In genomic region chr4:158444621-158445020, GRCh38 we compare ENCODE assay signal across 1 cellular context.
TF ChIP-seq lines count a peak whose summit lies in the region.

No MANE protein-coding gene starts in this region.

TF ChIP-seq in GM23338, 12 proteins besides CTCF, POLR2A, EP300 and RAD21 (continued from another document):
- TF ChIP-seq, protein P1, sequence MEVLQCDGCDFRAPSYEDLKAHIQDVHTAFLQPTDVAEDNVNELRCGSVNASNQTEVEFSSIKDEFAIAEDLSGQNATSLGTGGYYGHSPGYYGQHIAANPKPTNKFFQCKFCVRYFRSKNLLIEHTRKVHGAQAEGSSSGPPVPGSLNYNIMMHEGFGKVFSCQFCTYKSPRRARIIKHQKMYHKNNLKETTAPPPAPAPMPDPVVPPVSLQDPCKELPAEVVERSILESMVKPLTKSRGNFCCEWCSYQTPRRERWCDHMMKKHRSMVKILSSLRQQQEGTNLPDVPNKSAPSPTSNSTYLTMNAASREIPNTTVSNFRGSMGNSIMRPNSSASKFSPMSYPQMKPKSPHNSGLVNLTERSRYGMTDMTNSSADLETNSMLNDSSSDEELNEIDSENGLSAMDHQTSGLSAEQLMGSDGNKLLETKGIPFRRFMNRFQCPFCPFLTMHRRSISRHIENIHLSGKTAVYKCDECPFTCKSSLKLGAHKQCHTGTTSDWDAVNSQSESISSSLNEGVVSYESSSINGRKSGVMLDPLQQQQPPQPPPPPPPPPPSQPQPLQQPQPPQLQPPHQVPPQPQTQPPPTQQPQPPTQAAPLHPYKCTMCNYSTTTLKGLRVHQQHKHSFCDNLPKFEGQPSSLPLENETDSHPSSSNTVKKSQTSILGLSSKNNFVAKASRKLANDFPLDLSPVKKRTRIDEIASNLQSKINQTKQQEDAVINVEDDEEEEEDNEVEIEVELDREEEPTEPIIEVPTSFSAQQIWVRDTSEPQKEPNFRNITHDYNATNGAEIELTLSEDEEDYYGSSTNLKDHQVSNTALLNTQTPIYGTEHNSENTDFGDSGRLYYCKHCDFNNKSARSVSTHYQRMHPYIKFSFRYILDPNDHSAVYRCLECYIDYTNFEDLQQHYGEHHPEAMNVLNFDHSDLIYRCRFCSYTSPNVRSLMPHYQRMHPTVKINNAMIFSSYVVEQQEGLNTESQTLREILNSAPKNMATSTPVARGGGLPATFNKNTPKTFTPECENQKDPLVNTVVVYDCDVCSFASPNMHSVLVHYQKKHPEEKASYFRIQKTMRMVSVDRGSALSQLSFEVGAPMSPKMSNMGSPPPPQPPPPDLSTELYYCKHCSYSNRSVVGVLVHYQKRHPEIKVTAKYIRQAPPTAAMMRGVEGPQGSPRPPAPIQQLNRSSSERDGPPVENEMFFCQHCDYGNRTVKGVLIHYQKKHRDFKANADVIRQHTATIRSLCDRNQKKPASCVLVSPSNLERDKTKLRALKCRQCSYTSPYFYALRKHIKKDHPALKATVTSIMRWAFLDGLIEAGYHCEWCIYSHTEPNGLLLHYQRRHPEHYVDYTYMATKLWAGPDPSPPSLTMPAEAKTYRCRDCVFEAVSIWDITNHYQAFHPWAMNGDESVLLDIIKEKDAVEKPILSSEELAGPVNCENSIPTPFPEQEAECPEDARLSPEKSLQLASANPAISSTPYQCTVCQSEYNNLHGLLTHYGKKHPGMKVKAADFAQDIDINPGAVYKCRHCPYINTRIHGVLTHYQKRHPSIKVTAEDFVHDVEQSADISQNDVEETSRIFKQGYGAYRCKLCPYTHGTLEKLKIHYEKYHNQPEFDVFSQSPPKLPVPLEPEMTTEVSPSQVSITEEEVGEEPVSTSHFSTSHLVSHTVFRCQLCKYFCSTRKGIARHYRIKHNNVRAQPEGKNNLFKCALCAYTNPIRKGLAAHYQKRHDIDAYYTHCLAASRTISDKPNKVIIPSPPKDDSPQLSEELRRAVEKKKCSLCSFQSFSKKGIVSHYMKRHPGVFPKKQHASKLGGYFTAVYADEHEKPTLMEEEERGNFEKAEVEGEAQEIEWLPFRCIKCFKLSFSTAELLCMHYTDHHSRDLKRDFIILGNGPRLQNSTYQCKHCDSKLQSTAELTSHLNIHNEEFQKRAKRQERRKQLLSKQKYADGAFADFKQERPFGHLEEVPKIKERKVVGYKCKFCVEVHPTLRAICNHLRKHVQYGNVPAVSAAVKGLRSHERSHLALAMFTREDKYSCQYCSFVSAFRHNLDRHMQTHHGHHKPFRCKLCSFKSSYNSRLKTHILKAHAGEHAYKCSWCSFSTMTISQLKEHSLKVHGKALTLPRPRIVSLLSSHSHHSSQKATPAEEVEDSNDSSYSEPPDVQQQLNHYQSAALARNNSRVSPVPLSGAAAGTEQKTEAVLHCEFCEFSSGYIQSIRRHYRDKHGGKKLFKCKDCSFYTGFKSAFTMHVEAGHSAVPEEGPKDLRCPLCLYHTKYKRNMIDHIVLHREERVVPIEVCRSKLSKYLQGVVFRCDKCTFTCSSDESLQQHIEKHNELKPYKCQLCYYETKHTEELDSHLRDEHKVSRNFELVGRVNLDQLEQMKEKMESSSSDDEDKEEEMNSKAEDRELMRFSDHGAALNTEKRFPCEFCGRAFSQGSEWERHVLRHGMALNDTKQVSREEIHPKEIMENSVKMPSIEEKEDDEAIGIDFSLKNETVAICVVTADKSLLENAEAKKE (CRISPR knock-in tag; IDR thresholded peaks at IDR 0.05), result no peak
- TF ChIP-seq EZH2 (IDR thresholded peaks at IDR 0.05; ENCODE audit: low read depth, unreplicated experiment) (no peak), EZH2phosphoT487 (IDR thresholded peaks at IDR 0.05; ENCODE audit: unreplicated experiment) (no peak), ZNF114 (CRISPR knock-in tag; IDR thresholded peaks at IDR 0.05) (no peak), STAT1 (IDR thresholded peaks at IDR 0.05; ENCODE audit: unreplicated experiment) (no peak), REST (IDR thresholded peaks at IDR 0.05; ENCODE audit: unreplicated experiment) (no peak), POLR2AphosphoS5 (IDR thresholded peaks at IDR 0.05; ENCODE audit: low read depth) (no peak), CREB1 (CRISPR knock-in tag; IDR thresholded peaks at IDR 0.05; ENCODE audit: low read depth) (no peak), NANOG (IDR thresholded peaks at IDR 0.05; ENCODE audit: borderline replicate concordance) (no peak), ETS1 (IDR thresholded peaks at IDR 0.05) (no peak)
TF ChIP-seq in GM23338: peak in this region for 0.
